In the genomic region with DNA sequence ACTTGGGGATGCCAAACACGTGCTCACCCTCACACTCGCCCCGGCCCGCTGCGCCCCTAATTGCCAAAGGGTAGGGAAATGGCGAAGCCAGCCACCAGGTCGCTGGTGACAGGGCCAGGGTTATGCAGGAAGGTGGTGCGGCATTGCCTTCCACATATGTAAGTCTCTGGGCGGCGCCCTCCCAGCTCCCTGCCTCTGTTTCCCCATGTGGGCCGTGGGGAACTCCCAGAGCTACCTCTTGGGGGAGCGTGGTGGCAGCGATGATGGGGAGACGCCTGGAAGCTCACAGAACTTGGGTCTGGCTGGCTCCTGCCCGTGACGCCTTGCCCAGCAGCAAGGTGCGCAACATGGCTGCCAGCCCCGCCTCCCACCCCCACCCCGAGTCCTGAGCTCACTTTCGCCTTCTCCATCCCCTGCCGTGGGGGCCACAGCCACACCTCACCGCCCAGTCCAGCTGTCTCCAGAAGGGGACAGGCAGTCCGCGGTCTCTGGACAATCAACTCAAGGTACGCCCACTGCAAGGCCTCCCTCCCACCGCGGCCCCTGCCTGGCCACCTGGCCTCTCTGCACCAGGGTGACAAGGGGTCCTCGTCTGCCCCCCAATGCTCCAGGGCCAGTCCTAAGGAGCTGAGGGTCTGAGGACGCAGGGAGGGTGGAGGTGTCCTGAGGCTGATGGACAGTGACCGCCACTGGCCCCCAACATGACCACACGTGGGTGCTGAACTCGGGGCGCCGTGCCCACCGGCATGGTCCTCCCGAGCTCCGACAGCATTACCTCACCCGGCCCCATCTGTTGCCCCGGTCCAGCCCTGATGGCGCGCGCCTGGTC, we compare ENCODE assay signal across 2 cellular contexts.
TF ChIP-seq lines count a peak whose summit lies in the region.

No MANE protein-coding gene starts in this region.

TF ChIP-seq in HCT116, 20 proteins besides CTCF, POLR2A, EP300 and RAD21:
- no peak for TF ChIP-seq YY1 (IDR thresholded peaks at IDR 0.05; ENCODE audit: extremely low read depth, insufficient replicate concordance, low read depth, low read length)
- TF ChIP-seq, protein P1, sequence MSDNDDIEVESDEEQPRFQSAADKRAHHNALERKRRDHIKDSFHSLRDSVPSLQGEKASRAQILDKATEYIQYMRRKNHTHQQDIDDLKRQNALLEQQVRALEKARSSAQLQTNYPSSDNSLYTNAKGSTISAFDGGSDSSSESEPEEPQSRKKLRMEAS (IDR thresholded peaks at IDR 0.05), result no peak
- TF ChIP-seq ELF1 (IDR thresholded peaks at IDR 0.05; ENCODE audit: borderline replicate concordance, low read depth), result no peak
- no peak for TF ChIP-seq ZNF274 (IDR thresholded peaks at IDR 0.05; ENCODE audit: low read depth, low read length)
- TF ChIP-seq CBX3 (IDR thresholded peaks at IDR 0.05; ENCODE audit: low read depth), result no peak
- TF ChIP-seq EGR1 (IDR thresholded peaks at IDR 0.05; ENCODE audit: low read depth), result no peak
- no peak for TF ChIP-seq CEBPB (IDR thresholded peaks at IDR 0.05; ENCODE audit: low read depth)
- TF ChIP-seq, protein P2, sequence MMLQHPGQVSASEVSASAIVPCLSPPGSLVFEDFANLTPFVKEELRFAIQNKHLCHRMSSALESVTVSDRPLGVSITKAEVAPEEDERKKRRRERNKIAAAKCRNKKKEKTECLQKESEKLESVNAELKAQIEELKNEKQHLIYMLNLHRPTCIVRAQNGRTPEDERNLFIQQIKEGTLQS (IDR thresholded peaks at IDR 0.05), result no peak
- TF ChIP-seq ZFX (IDR thresholded peaks at IDR 0.05), result no peak
- no peak for TF ChIP-seq EZH2 (IDR thresholded peaks at IDR 0.05)
- no peak for TF ChIP-seq EZH2phosphoT487 (IDR thresholded peaks at IDR 0.05; ENCODE audit: borderline replicate concordance)
- TF ChIP-seq FOSL1 (IDR thresholded peaks at IDR 0.05; ENCODE audit: low read depth), result no peak
- TF ChIP-seq SRF (IDR thresholded peaks at IDR 0.05; ENCODE audit: low read depth), result no peak
- no peak for TF ChIP-seq POLR2AphosphoS5 (IDR thresholded peaks at IDR 0.05; ENCODE audit: low read depth, low read length)
- no peak for TF ChIP-seq TCF7L2 (IDR thresholded peaks at IDR 0.05; ENCODE audit: borderline replicate concordance, extremely low read depth, insufficient read depth, insufficient read length)

TF ChIP-seq in endothelial cell of umbilical vein, 7 proteins besides CTCF, POLR2A, EP300 and RAD21:
- TF ChIP-seq GATA2 (IDR thresholded peaks at IDR 0.05; ENCODE audit: insufficient read depth, insufficient read length, low read depth, low read length) (no peak), EZH2 (IDR thresholded peaks at IDR 0.05; ENCODE audit: borderline replicate concordance, low read depth, low read length, severe bottlenecking) (no peak), JUN (IDR thresholded peaks at IDR 0.05; ENCODE audit: borderline replicate concordance, insufficient read depth, insufficient read length, low read depth) (no peak), POLR2AphosphoS5 (IDR thresholded peaks at IDR 0.05; ENCODE audit: insufficient read depth, low read depth, low read length) (no peak), FOS (IDR thresholded peaks at IDR 0.05; ENCODE audit: borderline replicate concordance, insufficient read depth, low read length) (no peak), MYC (IDR thresholded peaks at IDR 0.05; ENCODE audit: low read depth, low read length) (no peak)
